In the genomic region with DNA sequence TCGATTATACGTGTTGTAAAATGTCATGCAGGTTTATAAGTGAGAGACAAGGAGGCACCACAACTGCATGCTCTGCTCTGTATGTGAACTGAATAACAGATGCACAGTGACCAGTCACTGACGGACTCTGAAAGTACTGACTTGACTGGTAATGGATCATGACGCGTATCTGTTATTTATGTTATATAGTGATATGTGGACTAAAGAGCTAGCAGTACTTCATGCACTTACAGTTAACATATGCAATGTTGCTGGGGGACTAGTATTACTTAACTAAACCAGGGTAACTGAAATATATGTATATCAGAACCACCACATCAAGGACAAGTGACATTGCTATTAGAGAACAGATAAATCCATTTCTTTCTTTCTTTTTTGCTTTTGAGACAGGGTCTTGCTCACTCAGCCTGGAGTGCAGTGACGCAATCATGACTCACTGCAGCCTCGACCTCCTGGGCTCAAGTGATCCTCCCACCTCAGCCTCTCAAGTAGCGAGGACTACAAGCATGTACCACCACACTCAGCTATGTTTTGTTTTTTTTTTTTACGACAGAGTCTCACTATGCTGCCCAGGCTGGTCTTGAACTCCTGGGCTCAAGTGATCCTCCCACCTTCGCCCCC, we compare ENCODE assay signal across 25 cellular contexts. TPM values are rescaled to one million over a fixed set of nuclear protein-coding genes. Genes with fewer than 3 reads are reported as not detected.
DNase-seq lines count a peak whose midpoint lies in the region; ATAC-seq, FAIRE-seq and TF ChIP-seq lines count a peak whose summit lies in the region.
"Had no signal": no experiment of that assay in that cellular context is flagged by ENCODE, and none has a peak within 500 bp of the region (broad histone marks: within the 10 kb centered on the region; RNA-seq: fewer than 3 reads in every experiment).

No MANE protein-coding gene starts in this region.

- DNase-seq in activated naive CD4-positive, alpha-beta T cell treated with anti-CD3 and anti-CD28 coated beads, Interleukin-2, amount 50 U/mL, for 72 hours (ENCODE audit: low spot score in 2 of 2) = no peak
- DNase-seq in activated naive CD4-positive, alpha-beta T cell treated with anti-CD3 and anti-CD28 coated beads, Interleukin-2, amount 10 ng/mL, durations not matched to agents 7 days and 5 days = no peak
- no peak for DNase-seq in HTR-8/SVneo (ENCODE audit: insufficient read length, low spot score)
- DNase-seq in K562 (ENCODE audit: extremely low read depth in 1 of 4, low spot score in 3 of 4) = no peak
- DNase-seq: ACHN; activated CD8-positive, alpha-beta memory T cell treated with anti-CD3 and anti-CD28 coated beads, Interleukin-2, amount 50 U/mL, for 48 hours; activated gamma-delta T cell; BE2C; DMS53; glutamatergic neuron; Kasumi-1; naive thymus-derived CD8-positive, alpha-beta T cell; NCI-H1092; NCI-H187; NCI-H526; occipital lobe; SHP77 had no signal

- H3K4me3 ChIP-seq in K562 = no peak overlapping the region
- H3K4me3 ChIP-seq: HAP-1, tibial nerve had no signal

- peak overlapping the region; percentile 55 to 87 for H3K27ac Mint-ChIP-seq in activated naive CD4-positive, alpha-beta T cell treated with anti-CD3 and anti-CD28 coated beads, Interleukin-2, amount 50 U/mL, for 72 hours
- no peak overlapping the region for H3K27ac Mint-ChIP-seq in activated naive CD4-positive, alpha-beta T cell treated with anti-CD3 and anti-CD28 coated beads, Interleukin-2, amount 10 ng/mL, durations not matched to agents 7 days and 5 days
- peak overlapping the region; percentile 40 for H3K27ac Mint-ChIP-seq in stimulated activated memory B cell treated with anti-CD40 and anti-IgM and Interleukin-4, amounts not matched to agents 10 μg/mL and 1 μg/mL and 100 μg/mL, for 72 hours
- H3K27ac Mint-ChIP-seq: T-helper 2 cell treated with Interferon-gamma antibody and Interleukin-4, amounts not matched to agents 5 μg/mL and 100 μg/mL, for 36 hours had no signal

- TF ChIP-seq CTCF in K562 (IDR thresholded peaks at IDR 0.05 in 2 of 3, conservative IDR thresholded peaks at IDR 0.05 in 1 of 3; ENCODE audit: insufficient read depth in 2 of 3, low read depth in 1 of 3, low read length in 3 of 3) = no peak

- FAIRE-seq in HTR-8/SVneo (lab: Jason Lieb, UNC) (peak; percentile 89), K562 (lab: Jason Lieb, UNC) (no peak)

- intact Hi-C loops in K562 (cut with micrococcal nuclease) = loop anchor here (5.0 to 10.0 kb wide), 2 partner anchors 51 to 349 kb away; a partner anchor contains a TSS

- in situ Hi-C loops in K562 (cut with MboI) = no loop called here

- no peaks in the 10 kb centered on the region for H3K4me1 ChIP-seq in K562 (replicated peaks in 1 of 2; ENCODE audit: control insufficient read depth in 2 of 2, insufficient read depth in 2 of 2, low read length in 2 of 2)
- H3K4me1 ChIP-seq: BE2C, HAP-1, tibial nerve had no signal

- H3K27ac ChIP-seq in K562 (ENCODE audit: extremely low read depth, low read depth, low read length) = no peak overlapping the region
- H3K27ac ChIP-seq: tibial nerve, VCaP had no signal

- peaks cover 0 to 4% of the 10 kb centered on the region in 2 donors for H3K36me3 Mint-ChIP-seq in activated naive CD4-positive, alpha-beta T cell treated with anti-CD3 and anti-CD28 coated beads, Interleukin-2, amount 50 U/mL, for 72 hours
- peaks cover 45% of the 10 kb centered on the region for H3K36me3 Mint-ChIP-seq in activated naive CD4-positive, alpha-beta T cell treated with anti-CD3 and anti-CD28 coated beads, Interleukin-2, amount 10 ng/mL, durations not matched to agents 7 days and 5 days
- peaks cover 49% of the 10 kb centered on the region for H3K36me3 Mint-ChIP-seq in stimulated activated memory B cell treated with anti-CD40 and anti-IgM and Interleukin-4, amounts not matched to agents 10 μg/mL and 1 μg/mL and 100 μg/mL, for 72 hours

- POLR2A ChIA-PET in K562 (lab: Yijun Ruan, JAX) = interaction anchor here (0.6 to 0.7 kb wide), 2 partner anchors 56 to 429 kb away, joined by 3 read pairs; no protein-coding TSS in a partner anchor

- BruUV-seq in K562 (replicated peaks; lab: Mats Ljungman, UMichigan) = no TSS peak

- no peaks in the 10 kb centered on the region for H4K20me1 ChIP-seq in K562 (replicated peaks; ENCODE audit: control insufficient read depth, insufficient read depth, low read length)

- no peaks in the 10 kb centered on the region for H3K27me3 ChIP-seq in K562 (ENCODE audit: control insufficient read depth in 2 of 2, insufficient read depth in 2 of 2, low read length in 2 of 2)
- H3K27me3 ChIP-seq: BE2C, tibial nerve had no signal

- H3K4me1 Mint-ChIP-seq in activated naive CD4-positive, alpha-beta T cell treated with anti-CD3 and anti-CD28 coated beads, Interleukin-2, amount 10 ng/mL, durations not matched to agents 7 days and 5 days = peaks cover 2% of the 10 kb centered on the region
- peaks cover 6% of the 10 kb centered on the region for H3K4me1 Mint-ChIP-seq in stimulated activated memory B cell treated with anti-CD40 and anti-IgM and Interleukin-4, amounts not matched to agents 10 μg/mL and 1 μg/mL and 100 μg/mL, for 72 hours

- no peaks in the 10 kb centered on the region for H3K9me3 Mint-ChIP-seq in activated naive CD4-positive, alpha-beta T cell treated with anti-CD3 and anti-CD28 coated beads, Interleukin-2, amount 50 U/mL, for 72 hours
- H3K9me3 Mint-ChIP-seq in activated naive CD4-positive, alpha-beta T cell treated with anti-CD3 and anti-CD28 coated beads, Interleukin-2, amount 10 ng/mL, durations not matched to agents 7 days and 5 days = no peaks in the 10 kb centered on the region
- no peaks in the 10 kb centered on the region for H3K9me3 Mint-ChIP-seq in stimulated activated memory B cell treated with anti-CD40 and anti-IgM and Interleukin-4, amounts not matched to agents 10 μg/mL and 1 μg/mL and 100 μg/mL, for 72 hours
- H3K9me3 Mint-ChIP-seq: naive thymus-derived CD8-positive, alpha-beta T cell; T-helper 2 cell treated with Interferon-gamma antibody and Interleukin-4, amounts not matched to agents 5 μg/mL and 100 μg/mL, for 36 hours had no signal

- H2AFZ ChIP-seq in K562 (ENCODE audit: low read depth, low read length) = no peak overlapping the region

- no peaks in the 10 kb centered on the region for H3K9me1 ChIP-seq in K562 (ENCODE audit: control insufficient read depth, insufficient read depth, low read length)

- 84% methylated on average over 10 of the region's 10 CpGs for WGBS in K562 (ENCODE audit: insufficient coverage, low coverage, missing lambda C conversion rate)

- H3K9me3 ChIP-seq in K562 (replicated peaks; ENCODE audit: control insufficient read depth, insufficient read depth, low read depth, low read length) = no peaks in the 10 kb centered on the region
- H3K9me3 ChIP-seq: BE2C, HAP-1, tibial nerve had no signal

- no peak overlapping the region for H3K4me2 ChIP-seq in K562 (ENCODE audit: insufficient read depth, low read length)

- ATAC-seq in activated naive CD4-positive, alpha-beta T cell treated with anti-CD3 and anti-CD28 coated beads, Interleukin-2, amount 50 U/mL, for 72 hours = peak; percentile 78 to 86
- ATAC-seq in K562 (no peak), GM19351 (IDR thresholded peaks at IDR 0.05; ENCODE audit: unreplicated experiment) (no peak), HG03097 (IDR thresholded peaks at IDR 0.05; ENCODE audit: low FRiP score, unreplicated experiment) (no peak)
- no peak for ATAC-seq in stimulated activated memory B cell treated with anti-CD40 and anti-IgM and Interleukin-4, amounts not matched to agents 10 μg/mL and 1 μg/mL and 100 μg/mL, for 72 hours
- ATAC-seq: naive thymus-derived CD8-positive, alpha-beta T cell; Panc1 had no signal

- H3K27me3 Mint-ChIP-seq in activated naive CD4-positive, alpha-beta T cell treated with anti-CD3 and anti-CD28 coated beads, Interleukin-2, amount 10 ng/mL, durations not matched to agents 7 days and 5 days = no peaks in the 10 kb centered on the region
- H3K27me3 Mint-ChIP-seq in stimulated activated memory B cell treated with anti-CD40 and anti-IgM and Interleukin-4, amounts not matched to agents 10 μg/mL and 1 μg/mL and 100 μg/mL, for 72 hours = no peaks in the 10 kb centered on the region
- H3K27me3 Mint-ChIP-seq: naive thymus-derived CD8-positive, alpha-beta T cell had no signal

- no peak overlapping the region for H3K9ac ChIP-seq in K562 (ENCODE audit: insufficient read depth in 1 of 2, low read depth in 2 of 2, low read length in 2 of 2)

- H3K4me3 Mint-ChIP-seq in activated naive CD4-positive, alpha-beta T cell treated with anti-CD3 and anti-CD28 coated beads, Interleukin-2, amount 10 ng/mL, durations not matched to agents 7 days and 5 days = no peak overlapping the region
- no peak overlapping the region for H3K4me3 Mint-ChIP-seq in stimulated activated memory B cell treated with anti-CD40 and anti-IgM and Interleukin-4, amounts not matched to agents 10 μg/mL and 1 μg/mL and 100 μg/mL, for 72 hours
- H3K4me3 Mint-ChIP-seq: naive thymus-derived CD8-positive, alpha-beta T cell; T-helper 2 cell treated with Interferon-gamma antibody and Interleukin-4, amounts not matched to agents 5 μg/mL and 100 μg/mL, for 36 hours had no signal

- TF ChIP-seq POLR2A in K562 (conservative IDR thresholded peaks at IDR 0.05) = no peak

- H3K36me3 ChIP-seq in K562 (ENCODE audit: control insufficient read depth, insufficient read depth, low read length) = peaks cover 84% of the 10 kb centered on the region

- TF ChIP-seq RAD21 in K562 (CRISPR knock-in tag; conservative IDR thresholded peaks at IDR 0.05 in 1 of 2, IDR thresholded peaks at IDR 0.05 in 1 of 2) = no peak

- no peak for TF ChIP-seq EP300 in K562 (IDR thresholded peaks at IDR 0.05; ENCODE audit: low read length)

- CTCF ChIA-PET in activated naive CD4-positive, alpha-beta T cell treated with anti-CD3 and anti-CD28 coated beads, Interleukin-2, amount 10 ng/mL, durations not matched to agents 7 days and 5 days (lab: Charles Lee) = interaction anchor here (0.7 kb wide), 1 partner anchor 357 kb away, joined by 3 read pairs; no protein-coding TSS in a partner anchor
- CTCF ChIA-PET in K562 (lab: Yijun Ruan, JAX; ENCODE audit: low intra/inter-chr PET ratio) = interaction anchor here (1.0 kb wide), 1 partner anchor 124 kb away, joined by 3 read pairs; no protein-coding TSS in a partner anchor

- no peaks in the 10 kb centered on the region for H3K79me2 ChIP-seq in K562 (ENCODE audit: control insufficient read depth, insufficient read depth, low read length)

RNA-seq across cellular contexts. Expression of a gene that starts 17.2 kb away (rescaled TPM):
- total RNA-seq in activated naive CD4-positive, alpha-beta T cell treated with anti-CD3 and anti-CD28 coated beads, Interleukin-2, amount 50 U/mL, for 72 hours = 10 to 100 TPM; 22.6 to 26.1 TPM
- 7.4 and 16.0 TPM in 2 replicates for total RNA-seq in K562 (2011; cell fraction: chromatin; rRNA removed; ENCODE audit: low replicate concordance)
- total RNA-seq in K562 (2011; cell fraction: nucleolus; rRNA removed) = 4.8 and 6.1 TPM in 2 replicates
- 7.6 and 15.8 TPM in 2 replicates for total RNA-seq in K562 (2011; cell fraction: nucleoplasm; rRNA removed)
- total RNA-seq in K562 (2014; rRNA removed) (25.2 and 25.7 TPM in 2 replicates), K562 (2014; rRNA removed; fragmentation: Illumina TruSeq; extraction: Trizol) (37.5 and 42.3 TPM in 2 replicates), K562 (2015; rRNA removed; fragmentation: Illumina TruSeq; extraction: Trizol) (37.7 and 40.9 TPM in 2 replicates), K562 (2021) (28.7 and 29.4 TPM in 2 replicates)
- polyA plus RNA-seq in K562 (2011; rRNA removed) (18.3 and 25.9 TPM in 2 replicates), K562 (2014; fragmentation: Illumina TruSeq; extraction: Trizol) (33.2 and 41.3 TPM in 2 replicates), K562 (2014; fragmentation: Nextera tagmentation; extraction: Ambion mirVana) (10 to 100 TPM; 23.9 to 30.8 TPM), K562 (2014; rRNA removed) (26.0 and 29.0 TPM in 2 replicates)
- polyA plus RNA-seq in K562 (2011; cell fraction: cytosol; rRNA removed) = 5.5 and 9.5 TPM in 2 replicates
- polyA plus RNA-seq in K562 (2011; cell fraction: nucleus; rRNA removed) = 5.8 and 7.7 TPM in 2 replicates
- polyA plus RNA-seq in K562 (2012) = 18.5 and 24.7 TPM in 2 replicates
- 19.6 and 21.9 TPM in 2 replicates for polyA minus RNA-seq in K562 (2011; rRNA and poly(A)+ RNA removed)
- 5.7 and 9.2 TPM in 2 replicates for polyA minus RNA-seq in K562 (2011; cell fraction: cytosol; rRNA and poly(A)+ RNA removed)
- polyA minus RNA-seq in K562 (2011; cell fraction: nucleus; rRNA and poly(A)+ RNA removed) = 5.5 and 7.4 TPM in 2 replicates

RNA-seq across cellular contexts. Expression of a gene that starts 29.8 kb away (rescaled TPM):
- total RNA-seq in activated naive CD4-positive, alpha-beta T cell treated with anti-CD3 and anti-CD28 coated beads, Interleukin-2, amount 50 U/mL, for 72 hours = 100 to 1,000 TPM; 139 to 215 TPM
- total RNA-seq in K562 (2011; cell fraction: chromatin; rRNA removed; ENCODE audit: low replicate concordance) = 98.3 and 102 TPM in 2 replicates
- 46.4 and 52.8 TPM in 2 replicates for total RNA-seq in K562 (2011; cell fraction: nucleolus; rRNA removed)
- 56.4 and 79.2 TPM in 2 replicates for total RNA-seq in K562 (2011; cell fraction: nucleoplasm; rRNA removed)
- total RNA-seq in K562 (2014; rRNA removed) = 24.2 and 26.5 TPM in 2 replicates
- 28.9 and 33.9 TPM in 2 replicates for total RNA-seq in K562 (2014; rRNA removed; fragmentation: Illumina TruSeq; extraction: Trizol)
- total RNA-seq in K562 (2015; rRNA removed; fragmentation: Illumina TruSeq; extraction: Trizol) = 26.9 and 28.6 TPM in 2 replicates
- 46.6 and 49.5 TPM in 2 replicates for total RNA-seq in K562 (2021)
- polyA plus RNA-seq in K562 (2011; rRNA removed) = 18.7 and 28.4 TPM in 2 replicates
- 15.8 and 17.8 TPM in 2 replicates for polyA plus RNA-seq in K562 (2011; cell fraction: cytosol; rRNA removed)
- polyA plus RNA-seq in K562 (2011; cell fraction: nucleus; rRNA removed) = 60.7 and 84.1 TPM in 2 replicates
- 39.3 and 65.9 TPM in 2 replicates for polyA plus RNA-seq in K562 (2012)
- polyA plus RNA-seq in K562 (2014; fragmentation: Illumina TruSeq; extraction: Trizol) = 44.1 and 46.4 TPM in 2 replicates
- 1 to 10 TPM; 5.9 to 8.5 TPM for polyA plus RNA-seq in K562 (2014; fragmentation: Nextera tagmentation; extraction: Ambion mirVana)
- polyA plus RNA-seq in K562 (2014; rRNA removed) = 21.9 and 24.5 TPM in 2 replicates
- 26.3 and 45.3 TPM in 2 replicates for polyA minus RNA-seq in K562 (2011; rRNA and poly(A)+ RNA removed)
- 15.9 and 20.9 TPM in 2 replicates for polyA minus RNA-seq in K562 (2011; cell fraction: cytosol; rRNA and poly(A)+ RNA removed)
- polyA minus RNA-seq in K562 (2011; cell fraction: nucleus; rRNA and poly(A)+ RNA removed) = 22.1 and 33.8 TPM in 2 replicates

RNA-seq across cellular contexts. Expression of a gene that starts 34.3 kb away (rescaled TPM):
- 10 to 100 TPM; 17.6 to 33.2 TPM for total RNA-seq in activated naive CD4-positive, alpha-beta T cell treated with anti-CD3 and anti-CD28 coated beads, Interleukin-2, amount 50 U/mL, for 72 hours
- 13.2 and 19.1 TPM in 2 replicates for total RNA-seq in K562 (2011; cell fraction: chromatin; rRNA removed; ENCODE audit: low replicate concordance)
- 15.3 and 21.4 TPM in 2 replicates for total RNA-seq in K562 (2011; cell fraction: nucleolus; rRNA removed)
- total RNA-seq in K562 (2011; cell fraction: nucleoplasm; rRNA removed) = 16.1 and 19.9 TPM in 2 replicates
- total RNA-seq in K562 (2014; rRNA removed) = 5.1 and 5.8 TPM in 2 replicates
- total RNA-seq in K562 (2014; rRNA removed; fragmentation: Illumina TruSeq; extraction: Trizol) = 5.7 and 8.2 TPM in 2 replicates
- total RNA-seq in K562 (2015; rRNA removed; fragmentation: Illumina TruSeq; extraction: Trizol) = 7.2 and 7.8 TPM in 2 replicates
- total RNA-seq in K562 (2021) = 8.1 and 10.0 TPM in 2 replicates
- 8.1 TPM in 2 replicates for polyA plus RNA-seq in K562 (2011; rRNA removed)
- polyA plus RNA-seq in K562 (2011; cell fraction: cytosol; rRNA removed) = 4.1 and 5.1 TPM in 2 replicates
- polyA plus RNA-seq in K562 (2011; cell fraction: nucleus; rRNA removed) = 12.2 and 20.2 TPM in 2 replicates
- polyA plus RNA-seq in K562 (2012) = 9.6 and 13.4 TPM in 2 replicates
- 6.6 TPM in 2 replicates for polyA plus RNA-seq in K562 (2014; fragmentation: Illumina TruSeq; extraction: Trizol)
- polyA plus RNA-seq in K562 (2014; fragmentation: Nextera tagmentation; extraction: Ambion mirVana) = 10 to 100 TPM; 12.2 to 14.8 TPM
- 5.4 and 6.8 TPM in 2 replicates for polyA plus RNA-seq in K562 (2014; rRNA removed)
- polyA minus RNA-seq in K562 (2011; rRNA and poly(A)+ RNA removed) = 2.9 and 4.1 TPM in 2 replicates
- 2.6 and 3.1 TPM in 2 replicates for polyA minus RNA-seq in K562 (2011; cell fraction: cytosol; rRNA and poly(A)+ RNA removed)
- polyA minus RNA-seq in K562 (2011; cell fraction: nucleus; rRNA and poly(A)+ RNA removed) = 3.3 and 4.4 TPM in 2 replicates

Comparison
In these comparisons a context has a peak if more than half of its experiments do, and no peak if none do; other contexts are left out.
1. ATAC-seq: peak in activated naive CD4-positive, alpha-beta T cell treated with anti-CD3 and anti-CD28 coated beads, Interleukin-2, amount 50 U/mL, for 72 hours (2 of 2); none in K562 (single experiment), stimulated activated memory B cell treated with anti-CD40 and anti-IgM and Interleukin-4, amounts not matched to agents 10 μg/mL and 1 μg/mL and 100 μg/mL, for 72 hours (single experiment), GM19351 (single experiment) and HG03097 (single experiment).